Comparison of ENCODE assay signal across 18 cellular contexts in the genomic region with DNA sequence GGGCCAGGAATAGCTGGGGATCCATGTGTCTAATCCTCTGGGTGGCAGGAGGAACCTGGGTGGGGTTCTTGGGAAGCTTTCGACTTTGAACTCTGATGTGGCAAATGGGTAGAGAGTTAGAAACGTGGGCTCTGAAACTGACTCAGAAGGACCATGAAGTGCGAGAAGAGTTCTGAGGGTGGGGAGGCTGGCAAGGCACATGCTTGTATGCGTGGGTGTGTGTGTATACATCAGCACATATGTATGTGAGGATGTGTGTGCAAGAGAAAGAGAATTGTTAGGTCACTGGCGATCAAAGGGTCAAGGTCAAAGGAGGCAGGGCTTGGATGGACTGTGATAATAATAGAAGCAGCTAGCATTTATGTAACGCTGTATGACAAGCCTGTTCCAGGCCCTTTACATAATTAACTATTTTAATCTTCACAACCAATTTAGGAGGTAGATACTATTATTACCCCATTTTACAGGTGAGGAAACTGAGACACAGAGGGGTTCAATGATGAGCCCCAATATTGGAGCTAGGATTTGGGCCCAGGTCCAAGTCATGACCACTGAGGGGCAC.
"Had no signal": no experiment of that assay in that cellular context is flagged by ENCODE, and none has a peak within 500 bp of the region (broad histone marks: within the 10 kb centered on the region; RNA-seq: fewer than 3 reads in every experiment).

No MANE protein-coding gene starts in this region.

- DNase-seq: activated CD4-positive, alpha-beta T cell treated with anti-CD3 and anti-CD28 coated beads, Interleukin-2, amount 50 U/mL, for 1 hour; activated naive CD4-positive, alpha-beta T cell; activated naive CD8-positive, alpha-beta T cell treated with anti-CD3 and anti-CD28 coated beads, Interleukin-2, amount 10 ng/mL, durations not matched to agents 7 days and 5 days; anterior cingulate cortex; brain microvascular endothelial cell; central memory CD4-positive, alpha-beta T cell; dorsolateral prefrontal cortex; foreskin melanocyte; hypothalamus; islet precursor cell; mammary epithelial cell; stimulated activated CD4-positive, alpha-beta T cell treated with anti-CD3 and anti-CD28 coated beads, Interleukin-2, amount 100 ng/mL, for 48 hours; T-cell; T-helper 9 cell; testis; upper lobe of right lung had no signal

- H3K4me1 Mint-ChIP-seq: activated naive CD8-positive, alpha-beta T cell treated with anti-CD3 and anti-CD28 coated beads, Interleukin-2, amount 10 ng/mL, durations not matched to agents 7 days and 5 days had no signal

- ATAC-seq: left lobe of liver, T-cell, upper lobe of right lung had no signal

- H3K4me3 Mint-ChIP-seq: activated naive CD8-positive, alpha-beta T cell treated with anti-CD3 and anti-CD28 coated beads, Interleukin-2, amount 10 ng/mL, durations not matched to agents 7 days and 5 days; neural crest cell; T-cell had no signal

- H3K36me3 Mint-ChIP-seq: activated naive CD8-positive, alpha-beta T cell treated with anti-CD3 and anti-CD28 coated beads, Interleukin-2, amount 10 ng/mL, durations not matched to agents 7 days and 5 days; T-cell had no signal

- H3K9me3 Mint-ChIP-seq: activated naive CD8-positive, alpha-beta T cell treated with anti-CD3 and anti-CD28 coated beads, Interleukin-2, amount 10 ng/mL, durations not matched to agents 7 days and 5 days; neural crest cell; T-cell had no signal

- H3K27ac Mint-ChIP-seq: activated naive CD8-positive, alpha-beta T cell treated with anti-CD3 and anti-CD28 coated beads, Interleukin-2, amount 10 ng/mL, durations not matched to agents 7 days and 5 days; T-cell had no signal
